11 cellular contexts compared by ENCODE assay signal in the genomic region with DNA sequence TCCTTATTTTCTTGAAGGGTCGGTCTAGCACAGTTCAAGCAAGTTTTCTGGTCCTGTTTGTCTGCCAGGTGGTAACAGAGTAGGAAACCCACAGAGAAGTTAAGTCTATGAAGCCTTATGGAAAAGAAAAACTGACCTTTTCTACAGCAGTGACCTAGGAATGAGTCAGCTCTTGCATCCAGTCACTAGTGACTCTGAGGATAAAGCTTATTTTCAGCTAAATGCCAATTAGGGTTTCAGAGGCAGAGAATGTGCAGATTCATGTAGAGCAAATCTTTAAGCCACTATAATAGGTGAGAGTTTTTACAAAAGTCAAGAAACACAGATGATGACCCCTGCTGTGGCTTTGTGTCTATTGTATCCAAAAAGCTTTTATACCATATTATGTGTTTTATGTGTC.
DNase-seq lines count a peak whose midpoint lies in the region; ATAC-seq and TF ChIP-seq lines count a peak whose summit lies in the region.
"Had no signal": no experiment of that assay in that cellular context is flagged by ENCODE, and none has a peak within 500 bp of the region (broad histone marks: within the 10 kb centered on the region; RNA-seq: fewer than 3 reads in every experiment).

No MANE protein-coding gene starts in this region.

- TF ChIP-seq CTCF in fibroblast of villous mesenchyme (IDR thresholded peaks at IDR 0.05; ENCODE audit: insufficient read depth, low read depth, low read length), result no peak

- ATAC-seq in stimulated activated naive CD8-positive, alpha-beta T cell treated with anti-CD3 and anti-CD28 coated beads, Interleukin-15, Interleukin-2, amounts not matched to agents 100 U/mL and 50 U/mL, for 24 hours, result peak; percentile 97
- ATAC-seq in GM19395 (IDR thresholded peaks at IDR 0.05; ENCODE audit: unreplicated experiment), result no peak

- DNase-seq in DMS53 (lab: John Stamatoyannopoulos, UW) (peak; percentile 18), DMS53 treated with DMSO at 0.1 percent for 48 hours (lab: John Stamatoyannopoulos, UW; ENCODE audit: unreplicated experiment) (no peak), RPMI7951 (ENCODE audit: low read depth) (peak; percentile 72), fibroblast of villous mesenchyme (ENCODE audit: low read depth) (peak; percentile 72), NCI-H1092 treated with DMSO at 0.1 percent for 48 hours (lab: John Stamatoyannopoulos, UW) (no peak), NCI-H446 treated with DMSO at 0.1 percent for 48 hours (lab: John Stamatoyannopoulos, UW) (no peak)
- DNase-seq in stimulated activated naive CD8-positive, alpha-beta T cell treated with anti-CD3 and anti-CD28 coated beads, Interleukin-15, Interleukin-2, amounts not matched to agents 100 U/mL and 50 U/mL, for 24 hours, result no peak
- DNase-seq: activated gamma-delta T cell treated with Interleukin-2 at 50 U/mL for 16 hours, heart left ventricle, nephron progenitor cell had no signal

- H3K4me3 ChIP-seq in fibroblast of villous mesenchyme (ENCODE audit: low read depth, low read length), result no peak overlapping the region
- H3K4me3 ChIP-seq: heart left ventricle had no signal

Comparison
In these comparisons a context has a peak if more than half of its experiments do, and no peak if none do; other contexts are left out.
1. DNase-seq: peak in DMS53 (single experiment), RPMI7951 (single experiment) and fibroblast of villous mesenchyme (single experiment); none in DMS53 treated with DMSO at 0.1 percent for 48 hours (single experiment), stimulated activated naive CD8-positive, alpha-beta T cell treated with anti-CD3 and anti-CD28 coated beads, Interleukin-15, Interleukin-2, amounts not matched to agents 100 U/mL and 50 U/mL, for 24 hours (single experiment), NCI-H1092 treated with DMSO at 0.1 percent for 48 hours (single experiment) and NCI-H446 treated with DMSO at 0.1 percent for 48 hours (single experiment).